In the genomic region with DNA sequence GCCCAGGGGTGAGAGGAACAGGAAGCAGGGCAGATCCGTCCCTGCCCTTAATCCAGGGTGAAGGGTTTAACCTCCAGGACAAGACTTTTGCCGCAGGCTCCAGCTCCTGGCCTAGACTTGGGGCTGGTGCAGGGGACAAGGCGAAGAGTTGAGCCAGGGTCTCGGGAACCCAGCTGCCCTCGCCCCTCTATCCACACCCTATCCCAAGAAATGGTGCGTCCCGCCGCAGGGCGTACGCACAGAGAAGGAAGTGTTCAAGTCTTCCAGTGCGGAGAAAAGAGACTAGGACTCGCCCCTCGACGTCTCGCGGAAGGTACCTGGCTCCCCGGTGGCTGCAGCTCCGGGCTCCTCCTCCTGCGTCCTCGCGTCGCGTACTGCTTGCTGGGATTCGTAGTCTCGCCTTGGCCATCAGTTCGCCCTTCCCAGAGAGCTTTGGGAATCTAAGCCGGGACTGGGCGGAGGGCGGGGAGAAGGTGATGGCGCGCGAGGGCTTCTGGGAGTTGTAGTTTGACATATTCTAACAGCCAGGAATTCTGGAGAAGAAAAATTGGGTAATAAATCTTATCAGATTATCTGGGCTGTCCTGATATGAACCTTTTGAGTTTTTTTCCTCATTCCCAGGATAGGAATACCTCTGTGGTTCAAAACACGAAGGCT, we compare ENCODE assay signal across 1 cellular context.
TF ChIP-seq lines count a peak whose summit lies in the region.

Gene ZMAT5, minus strand, starts transcription at position 376 of the 657 bp plus-strand sequence. CDS start 18,463 bp downstream, outside the sequence.

TF ChIP-seq in HEK293, 187 proteins besides CTCF, POLR2A, EP300 and RAD21 (continued from another document and continues in another):
- no peak for TF ChIP-seq ZNF174 (tag by site-specific recombination; IDR thresholded peaks at IDR 0.05)
- no peak for TF ChIP-seq ZNF768 (tag by site-specific recombination; IDR thresholded peaks at IDR 0.05)
- peak; percentile 68 for TF ChIP-seq ZNF335 (tag by site-specific recombination; conservative IDR thresholded peaks at IDR 0.05)
- peak; percentile 13; the same call in 1 of the 2 replicates for TF ChIP-seq ZNF394 (tag by site-specific recombination; IDR thresholded peaks at IDR 0.05; ENCODE audit: borderline replicate concordance)
- TF ChIP-seq ZNF211 (tag by site-specific recombination; IDR thresholded peaks at IDR 0.05; ENCODE audit: low read depth) = no peak
- no peak for TF ChIP-seq ZNF624 (tag by site-specific recombination; IDR thresholded peaks at IDR 0.05)
- no peak for TF ChIP-seq MYNN (tag by site-specific recombination; IDR thresholded peaks at IDR 0.05; ENCODE audit: borderline replicate concordance)
- TF ChIP-seq ZNF548 (tag by site-specific recombination; IDR thresholded peaks at IDR 0.05) = no peak
- 0 out of 2 replicates have a peak, but pooled peaks have one; percentile 11 for TF ChIP-seq ZNF660 (tag by site-specific recombination; IDR thresholded peaks at IDR 0.05)
- TF ChIP-seq ZNF221 (tag by site-specific recombination; IDR thresholded peaks at IDR 0.05; ENCODE audit: borderline replicate concordance) = no peak
- TF ChIP-seq BCL6B (tag by site-specific recombination; IDR thresholded peaks at IDR 0.05) = no peak
- no peak for TF ChIP-seq ZNF140 (tag by site-specific recombination; IDR thresholded peaks at IDR 0.05)
- TF ChIP-seq ZNF664 (tag by site-specific recombination; IDR thresholded peaks at IDR 0.05) = no peak
- TF ChIP-seq KLF1 (tag by site-specific recombination; IDR thresholded peaks at IDR 0.05) = no peak
- TF ChIP-seq ZNF600 (tag by site-specific recombination; IDR thresholded peaks at IDR 0.05) = no peak
- TF ChIP-seq, protein P1, sequence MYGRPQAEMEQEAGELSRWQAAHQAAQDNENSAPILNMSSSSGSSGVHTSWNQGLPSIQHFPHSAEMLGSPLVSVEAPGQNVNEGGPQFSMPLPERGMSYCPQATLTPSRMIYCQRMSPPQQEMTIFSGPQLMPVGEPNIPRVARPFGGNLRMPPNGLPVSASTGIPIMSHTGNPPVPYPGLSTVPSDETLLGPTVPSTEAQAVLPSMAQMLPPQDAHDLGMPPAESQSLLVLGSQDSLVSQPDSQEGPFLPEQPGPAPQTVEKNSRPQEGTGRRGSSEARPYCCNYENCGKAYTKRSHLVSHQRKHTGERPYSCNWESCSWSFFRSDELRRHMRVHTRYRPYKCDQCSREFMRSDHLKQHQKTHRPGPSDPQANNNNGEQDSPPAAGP (tag by site-specific recombination; IDR thresholded peaks at IDR 0.05) = no peak; the same call in 1 of the 2 replicates
- TF ChIP-seq, protein P2, sequence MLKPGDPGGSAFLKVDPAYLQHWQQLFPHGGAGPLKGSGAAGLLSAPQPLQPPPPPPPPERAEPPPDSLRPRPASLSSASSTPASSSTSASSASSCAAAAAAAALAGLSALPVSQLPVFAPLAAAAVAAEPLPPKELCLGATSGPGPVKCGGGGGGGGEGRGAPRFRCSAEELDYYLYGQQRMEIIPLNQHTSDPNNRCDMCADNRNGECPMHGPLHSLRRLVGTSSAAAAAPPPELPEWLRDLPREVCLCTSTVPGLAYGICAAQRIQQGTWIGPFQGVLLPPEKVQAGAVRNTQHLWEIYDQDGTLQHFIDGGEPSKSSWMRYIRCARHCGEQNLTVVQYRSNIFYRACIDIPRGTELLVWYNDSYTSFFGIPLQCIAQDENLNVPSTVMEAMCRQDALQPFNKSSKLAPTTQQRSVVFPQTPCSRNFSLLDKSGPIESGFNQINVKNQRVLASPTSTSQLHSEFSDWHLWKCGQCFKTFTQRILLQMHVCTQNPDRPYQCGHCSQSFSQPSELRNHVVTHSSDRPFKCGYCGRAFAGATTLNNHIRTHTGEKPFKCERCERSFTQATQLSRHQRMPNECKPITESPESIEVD (tag by site-specific recombination; IDR thresholded peaks at IDR 0.05) = no peak
- TF ChIP-seq ZNF214 (tag by site-specific recombination; IDR thresholded peaks at IDR 0.05; ENCODE audit: borderline replicate concordance) = no peak
- peak; percentile 98 for TF ChIP-seq ZBTB17 (tag by site-specific recombination; IDR thresholded peaks at IDR 0.05)
- TF ChIP-seq HOXA7 (CRISPR knock-in tag; IDR thresholded peaks at IDR 0.05; ENCODE audit: borderline replicate concordance) = no peak
- TF ChIP-seq, protein P3, sequence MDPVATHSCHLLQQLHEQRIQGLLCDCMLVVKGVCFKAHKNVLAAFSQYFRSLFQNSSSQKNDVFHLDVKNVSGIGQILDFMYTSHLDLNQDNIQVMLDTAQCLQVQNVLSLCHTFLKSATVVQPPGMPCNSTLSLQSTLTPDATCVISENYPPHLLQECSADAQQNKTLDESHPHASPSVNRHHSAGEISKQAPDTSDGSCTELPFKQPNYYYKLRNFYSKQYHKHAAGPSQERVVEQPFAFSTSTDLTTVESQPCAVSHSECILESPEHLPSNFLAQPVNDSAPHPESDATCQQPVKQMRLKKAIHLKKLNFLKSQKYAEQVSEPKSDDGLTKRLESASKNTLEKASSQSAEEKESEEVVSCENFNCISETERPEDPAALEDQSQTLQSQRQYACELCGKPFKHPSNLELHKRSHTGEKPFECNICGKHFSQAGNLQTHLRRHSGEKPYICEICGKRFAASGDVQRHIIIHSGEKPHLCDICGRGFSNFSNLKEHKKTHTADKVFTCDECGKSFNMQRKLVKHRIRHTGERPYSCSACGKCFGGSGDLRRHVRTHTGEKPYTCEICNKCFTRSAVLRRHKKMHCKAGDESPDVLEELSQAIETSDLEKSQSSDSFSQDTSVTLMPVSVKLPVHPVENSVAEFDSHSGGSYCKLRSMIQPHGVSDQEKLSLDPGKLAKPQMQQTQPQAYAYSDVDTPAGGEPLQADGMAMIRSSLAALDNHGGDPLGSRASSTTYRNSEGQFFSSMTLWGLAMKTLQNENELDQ (tag by site-specific recombination; IDR thresholded peaks at IDR 0.05; ENCODE audit: low read depth) = no peak
- peak; percentile 97 for TF ChIP-seq SP3 (tag by site-specific recombination; IDR thresholded peaks at IDR 0.05)
- no peak for TF ChIP-seq ZSCAN30 (tag by site-specific recombination; IDR thresholded peaks at IDR 0.05)
- peak; percentile 87 for TF ChIP-seq SCRT2 (tag by site-specific recombination; IDR thresholded peaks at IDR 0.05)
- no peak for TF ChIP-seq ZNF148 (tag by site-specific recombination; IDR thresholded peaks at IDR 0.05; ENCODE audit: borderline replicate concordance)
- TF ChIP-seq ZNF23 (tag by site-specific recombination; IDR thresholded peaks at IDR 0.05; ENCODE audit: borderline replicate concordance) = no peak
- no peak for TF ChIP-seq ZFP37 (tag by site-specific recombination; IDR thresholded peaks at IDR 0.05)
- TF ChIP-seq KLF9 (tag by site-specific recombination; IDR thresholded peaks at IDR 0.05; ENCODE audit: low read depth) = 0 out of 2 replicates have a peak, but pooled peaks have one; percentile 28
- TF ChIP-seq ZNF391 (tag by site-specific recombination; IDR thresholded peaks at IDR 0.05; ENCODE audit: borderline replicate concordance, low read depth) = no peak
- no peak for TF ChIP-seq ZNF416 (tag by site-specific recombination; IDR thresholded peaks at IDR 0.05)
- TF ChIP-seq, protein P4, sequence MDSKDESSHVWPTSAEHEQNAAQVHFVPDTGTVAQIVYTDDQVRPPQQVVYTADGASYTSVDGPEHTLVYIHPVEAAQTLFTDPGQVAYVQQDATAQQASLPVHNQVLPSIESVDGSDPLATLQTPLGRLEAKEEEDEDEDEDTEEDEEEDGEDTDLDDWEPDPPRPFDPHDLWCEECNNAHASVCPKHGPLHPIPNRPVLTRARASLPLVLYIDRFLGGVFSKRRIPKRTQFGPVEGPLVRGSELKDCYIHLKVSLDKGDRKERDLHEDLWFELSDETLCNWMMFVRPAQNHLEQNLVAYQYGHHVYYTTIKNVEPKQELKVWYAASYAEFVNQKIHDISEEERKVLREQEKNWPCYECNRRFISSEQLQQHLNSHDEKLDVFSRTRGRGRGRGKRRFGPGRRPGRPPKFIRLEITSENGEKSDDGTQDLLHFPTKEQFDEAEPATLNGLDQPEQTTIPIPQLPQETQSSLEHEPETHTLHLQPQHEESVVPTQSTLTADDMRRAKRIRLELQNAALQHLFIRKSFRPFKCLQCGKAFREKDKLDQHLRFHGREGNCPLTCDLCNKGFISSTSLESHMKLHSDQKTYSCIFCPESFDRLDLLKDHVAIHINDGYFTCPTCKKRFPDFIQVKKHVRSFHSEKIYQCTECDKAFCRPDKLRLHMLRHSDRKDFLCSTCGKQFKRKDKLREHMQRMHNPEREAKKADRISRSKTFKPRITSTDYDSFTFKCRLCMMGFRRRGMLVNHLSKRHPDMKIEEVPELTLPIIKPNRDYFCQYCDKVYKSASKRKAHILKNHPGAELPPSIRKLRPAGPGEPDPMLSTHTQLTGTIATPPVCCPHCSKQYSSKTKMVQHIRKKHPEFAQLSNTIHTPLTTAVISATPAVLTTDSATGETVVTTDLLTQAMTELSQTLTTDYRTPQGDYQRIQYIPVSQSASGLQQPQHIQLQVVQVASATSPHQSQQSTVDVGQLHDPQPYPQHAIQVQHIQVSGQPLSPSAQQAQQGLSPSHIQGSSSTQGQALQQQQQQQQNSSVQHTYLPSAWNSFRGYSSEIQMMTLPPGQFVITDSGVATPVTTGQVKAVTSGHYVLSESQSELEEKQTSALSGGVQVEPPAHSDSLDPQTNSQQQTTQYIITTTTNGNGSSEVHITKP (tag by site-specific recombination; IDR thresholded peaks at IDR 0.05) = peak; percentile 99
- TF ChIP-seq, protein P5, sequence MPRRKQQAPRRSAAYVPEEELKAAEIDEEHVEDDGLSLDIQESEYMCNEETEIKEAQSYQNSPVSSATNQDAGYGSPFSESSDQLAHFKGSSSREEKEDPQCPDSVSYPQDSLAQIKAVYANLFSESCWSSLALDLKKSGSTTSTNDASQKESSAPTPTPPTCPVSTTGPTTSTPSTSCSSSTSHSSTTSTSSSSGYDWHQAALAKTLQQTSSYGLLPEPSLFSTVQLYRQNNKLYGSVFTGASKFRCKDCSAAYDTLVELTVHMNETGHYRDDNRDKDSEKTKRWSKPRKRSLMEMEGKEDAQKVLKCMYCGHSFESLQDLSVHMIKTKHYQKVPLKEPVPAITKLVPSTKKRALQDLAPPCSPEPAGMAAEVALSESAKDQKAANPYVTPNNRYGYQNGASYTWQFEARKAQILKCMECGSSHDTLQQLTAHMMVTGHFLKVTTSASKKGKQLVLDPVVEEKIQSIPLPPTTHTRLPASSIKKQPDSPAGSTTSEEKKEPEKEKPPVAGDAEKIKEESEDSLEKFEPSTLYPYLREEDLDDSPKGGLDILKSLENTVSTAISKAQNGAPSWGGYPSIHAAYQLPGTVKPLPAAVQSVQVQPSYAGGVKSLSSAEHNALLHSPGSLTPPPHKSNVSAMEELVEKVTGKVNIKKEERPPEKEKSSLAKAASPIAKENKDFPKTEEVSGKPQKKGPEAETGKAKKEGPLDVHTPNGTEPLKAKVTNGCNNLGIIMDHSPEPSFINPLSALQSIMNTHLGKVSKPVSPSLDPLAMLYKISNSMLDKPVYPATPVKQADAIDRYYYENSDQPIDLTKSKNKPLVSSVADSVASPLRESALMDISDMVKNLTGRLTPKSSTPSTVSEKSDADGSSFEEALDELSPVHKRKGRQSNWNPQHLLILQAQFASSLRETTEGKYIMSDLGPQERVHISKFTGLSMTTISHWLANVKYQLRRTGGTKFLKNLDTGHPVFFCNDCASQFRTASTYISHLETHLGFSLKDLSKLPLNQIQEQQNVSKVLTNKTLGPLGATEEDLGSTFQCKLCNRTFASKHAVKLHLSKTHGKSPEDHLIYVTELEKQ (tag by site-specific recombination; IDR thresholded peaks at IDR 0.05; ENCODE audit: borderline replicate concordance) = no peak
- no peak for TF ChIP-seq ZNF280D (tag by site-specific recombination; IDR thresholded peaks at IDR 0.05)
- no peak for TF ChIP-seq ZBTB1 (tag by site-specific recombination; IDR thresholded peaks at IDR 0.05)
- TF ChIP-seq ZNF791 (tag by site-specific recombination; IDR thresholded peaks at IDR 0.05) = no peak
